In genomic region chr15:68578960-68579935, GRCh38 we compare ENCODE assay signal across 8 cellular contexts. TPM values are rescaled to one million over a fixed set of nuclear protein-coding genes. Genes with fewer than 3 reads are reported as not detected.
DNase-seq lines count a peak whose midpoint lies in the region; ATAC-seq, FAIRE-seq and TF ChIP-seq lines count a peak whose summit lies in the region.

TSS of gene CORO2B (plus strand) at chr15:68578993. CDS start at chr15:68579263, 270 bp downstream.

- no peak for FAIRE-seq in D721Med (lab: Jason Lieb, UNC)

- intact Hi-C loops in lower leg skin (cut with DNase I; ENCODE audit: low total_unique reads): no loop called here

- peak within 1 kb of the TSS; percentile 32 for H3K4me3 ChIP-seq in lower leg skin (ENCODE audit: low read depth, poor library complexity, severe bottlenecking)

- H3K27me3 Mint-ChIP-seq in stimulated activated naive CD8-positive, alpha-beta T cell treated with anti-CD3 and anti-CD28 coated beads, Interleukin-15, amount 100 ng/mL, for 72 hours: peaks cover 70% of the 10 kb centered on the region

- H3K27ac Mint-ChIP-seq in stimulated activated naive CD8-positive, alpha-beta T cell treated with anti-CD3 and anti-CD28 coated beads, Interleukin-15, amount 100 ng/mL, for 72 hours: no peak within 1 kb of the TSS

- WGBS in lower leg skin, 2 donors: 2% methylated on average over 41 to 57 of the region's 96 CpGs

- ATAC-seq in stimulated activated naive CD8-positive, alpha-beta T cell treated with anti-CD3 and anti-CD28 coated beads, Interleukin-15, amount 100 ng/mL, for 72 hours: peak; percentile 31

- peak; percentile 15 for DNase-seq in activated T-cell treated with anti-CD3 and anti-CD28 coated beads for 4 hours
- DNase-seq in activated T-cell treated with anti-CD3 and anti-CD28 coated beads, Interleukin-2, amount 50 U/mL, for 1 hour: no peak
- no peak for DNase-seq in lower leg skin (ENCODE audit: low spot score in 2 of 2)
- no peak for DNase-seq in stimulated activated naive CD8-positive, alpha-beta T cell treated with anti-CD3 and anti-CD28 coated beads, Interleukin-15, amount 100 ng/mL, for 72 hours
- no peak for DNase-seq in HuH-7.5 (ENCODE audit: low spot score)
- no peak for DNase-seq in D721Med (ENCODE audit: insufficient read length, low spot score)

- no peak for TF ChIP-seq POLR2A in lower leg skin (IDR thresholded peaks at IDR 0.05)

- H3K27ac ChIP-seq in cingulate gyrus (ENCODE audit: low read depth, low read length): peak within 1 kb of the TSS; percentile 81

- peaks cover 19% of the 10 kb centered on the region for H3K4me1 Mint-ChIP-seq in stimulated activated naive CD8-positive, alpha-beta T cell treated with anti-CD3 and anti-CD28 coated beads, Interleukin-15, amount 100 ng/mL, for 72 hours

- no peak for TF ChIP-seq CTCF in lower leg skin (IDR thresholded peaks at IDR 0.05)
- no peak for TF ChIP-seq CTCF in D721Med (IDR thresholded peaks at IDR 0.05; ENCODE audit: insufficient read depth, missing control alignments)

- H3K9me3 Mint-ChIP-seq in stimulated activated naive CD8-positive, alpha-beta T cell treated with anti-CD3 and anti-CD28 coated beads, Interleukin-15, amount 100 ng/mL, for 72 hours: no peaks in the 10 kb centered on the region

- H3K4me3 Mint-ChIP-seq in stimulated activated naive CD8-positive, alpha-beta T cell treated with anti-CD3 and anti-CD28 coated beads, Interleukin-15, amount 100 ng/mL, for 72 hours: peak within 1 kb of the TSS; percentile 73 to 79

TF ChIP-seq in PFSK-1, 5 proteins besides CTCF, POLR2A, EP300 and RAD21:
- TF ChIP-seq REST (IDR thresholded peaks at IDR 0.05; ENCODE audit: insufficient read depth in 1 of 2, low read depth in 2 of 2, low read length in 2 of 2) (no peak), FOXP2 (optimal IDR thresholded peaks at IDR 0.05; ENCODE audit: borderline replicate concordance, extremely low read depth, extremely low read length, insufficient read depth) (no peak), SIN3A (IDR thresholded peaks at IDR 0.05; ENCODE audit: borderline replicate concordance, insufficient read depth, low read length) (no peak), POLR2AphosphoS5 (IDR thresholded peaks at IDR 0.05; ENCODE audit: low read depth, low read length) (no peak), TAF1 (IDR thresholded peaks at IDR 0.05; ENCODE audit: borderline replicate concordance, insufficient read depth, low read length) (0 out of 2 replicates have a peak, but pooled peaks have one; percentile 33)
TF ChIP-seq in PFSK-1: peak in this region for 1.

RNA-seq across cellular contexts. Expression of gene CORO2B, which starts in this region (rescaled TPM):
- polyA plus RNA-seq in PFSK-1 (2012; ENCODE audit: insufficient read length, low read depth): 46.0 TPM
- total RNA-seq in lower leg skin: 1 to 10 TPM in 3 of 4 donors, under 1 TPM in 1; 0.80 to 4.5 (median 2.3) TPM
